In genomic region chr14:102930753-102931579, GRCh38 we compare ENCODE assay signal across 8 cellular contexts. TPM values are rescaled to one million over a fixed set of nuclear protein-coding genes. Genes with fewer than 3 reads are reported as not detected.
DNase-seq lines count a peak whose midpoint lies in the region; ATAC-seq, FAIRE-seq and TF ChIP-seq lines count a peak whose summit lies in the region.

No MANE protein-coding gene starts in this region.

- in situ Hi-C loops in GM13976 (cut with MboI; ENCODE audit: low sequenced_read_pairs, unreplicated experiment) = no loop called here

- no peak for TF ChIP-seq CTCF in left ventricle myocardium inferior (IDR thresholded peaks at IDR 0.05; ENCODE audit: borderline replicate concordance)
- no peak for TF ChIP-seq CTCF in activated B cell treated with CpG ODN at 0.5 μM for 24 hours (IDR thresholded peaks at IDR 0.05)
- no peak for TF ChIP-seq CTCF in kidney (IDR thresholded peaks at IDR 0.05; ENCODE audit: borderline replicate concordance, extremely low read depth, insufficient read depth)
- TF ChIP-seq CTCF in GM13976 (IDR thresholded peaks at IDR 0.05; ENCODE audit: borderline replicate concordance, control extremely low read depth, extremely low read depth, insufficient read depth, missing control alignments) = no peak

- no peaks in the 10 kb centered on the region for H3K9me3 ChIP-seq in left ventricle myocardium inferior (replicated peaks)
- H3K9me3 ChIP-seq in kidney (ENCODE audit: control insufficient read depth in 1 of 2, low read length in 2 of 2) = no peaks in the 10 kb centered on the region

- H3K4me3 ChIP-seq in left ventricle myocardium inferior (peak overlapping the region; percentile 66), kidney (ENCODE audit: low read length in 2 of 2) (no peak overlapping the region), mesendoderm (ENCODE audit: low read length) (no peak overlapping the region)

- no peaks in the 10 kb centered on the region for H3K9me3 Mint-ChIP-seq in activated B cell treated with CpG ODN at 0.5 μM for 24 hours

- peaks cover 10% of the 10 kb centered on the region for H3K36me3 Mint-ChIP-seq in activated B cell treated with CpG ODN at 0.5 μM for 24 hours (ENCODE audit: low read depth)

- no peak for DNase-seq in left ventricle myocardium inferior
- DNase-seq in left cardiac atrium = no peak
- no peak for DNase-seq in activated B cell treated with CpG ODN at 0.5 μM for 24 hours
- DNase-seq in kidney = peak; percentile 87
- no peak for DNase-seq in GM13976 (ENCODE audit: low spot score)
- DNase-seq in DMS 273 (lab: John Stamatoyannopoulos, UW; ENCODE audit: unreplicated experiment) = no peak
- DNase-seq in mesendoderm = no peak

- H3K27me3 ChIP-seq in left ventricle myocardium inferior (ENCODE audit: low read depth) (peaks cover 48% of the 10 kb centered on the region), mesendoderm (ENCODE audit: insufficient read depth, low read length, poor library complexity) (peaks cover 11% of the 10 kb centered on the region)

- peaks cover 21% of the 10 kb centered on the region for H3K4me1 Mint-ChIP-seq in activated B cell treated with CpG ODN at 0.5 μM for 24 hours

- no peak overlapping the region for H4K8ac ChIP-seq in mesendoderm (ENCODE audit: low read depth, low read length)

- H3K18ac ChIP-seq in mesendoderm (ENCODE audit: low read length) = no peak overlapping the region

- no peak for FAIRE-seq in kidney (lab: Jason Lieb, UNC)

- H2BK120ac ChIP-seq in mesendoderm (ENCODE audit: low read depth, low read length) = no peak overlapping the region

- no peak overlapping the region for H2AK5ac ChIP-seq in mesendoderm (ENCODE audit: low read length)

- H3K4ac ChIP-seq in mesendoderm (ENCODE audit: low read depth, low read length) = no peak overlapping the region

- H3K79me2 ChIP-seq in mesendoderm (ENCODE audit: control insufficient read depth, insufficient read depth, low read length) = no peaks in the 10 kb centered on the region

- no peaks in the 10 kb centered on the region for H3K79me1 ChIP-seq in mesendoderm (ENCODE audit: low read length)

- no peak overlapping the region for H3K27ac Mint-ChIP-seq in activated B cell treated with CpG ODN at 0.5 μM for 24 hours

- WGBS in mesendoderm (ENCODE audit: extremely low coverage, insufficient coverage, low lambda C conversion rate) = no CpG with 5 or more reads among the region's 34 CpGs

- no peak overlapping the region for H3K56ac ChIP-seq in mesendoderm (ENCODE audit: low read length)

- peaks cover 30% of the 10 kb centered on the region for H3K4me1 ChIP-seq in left ventricle myocardium inferior
- H3K4me1 ChIP-seq in kidney (ENCODE audit: control insufficient read depth in 1 of 2, insufficient read depth in 1 of 2, low read depth in 1 of 2, low read length in 2 of 2) = peaks cover 0 to 12% of the 10 kb centered on the region in 2 donors
- peaks cover 2% of the 10 kb centered on the region for H3K4me1 ChIP-seq in mesendoderm (ENCODE audit: control insufficient read depth, low read depth, low read length)

- no peak overlapping the region for H3K23ac ChIP-seq in mesendoderm (ENCODE audit: low read length)

- H3K9ac ChIP-seq in kidney (ENCODE audit: low read length in 2 of 2) (no peak overlapping the region), mesendoderm (ENCODE audit: low read length) (no peak overlapping the region)

- no peak overlapping the region for H2BK5ac ChIP-seq in mesendoderm (ENCODE audit: low read length)

- H3K27ac ChIP-seq in left ventricle myocardium inferior (replicated peaks) (no peak overlapping the region), kidney (ENCODE audit: low read depth in 2 of 2, low read length in 2 of 2) (no peak overlapping the region), mesendoderm (ENCODE audit: low read depth, low read length) (no peak overlapping the region)

- POLR2A ChIA-PET in activated B cell treated with CpG ODN at 0.5 μM for 24 hours (lab: Charles Lee) = interaction anchor here (0.7 to 0.8 kb wide), 2 partner anchors 11 to 16 kb away, joined by 3 to 4 read pairs; no protein-coding TSS in a partner anchor

- CTCF ChIA-PET in activated B cell treated with CpG ODN at 0.5 μM for 24 hours (lab: Charles Lee) = no interaction called here

- H2BK15ac ChIP-seq in mesendoderm (replicated peaks; ENCODE audit: low read depth) = no peak overlapping the region

- ATAC-seq in left cardiac atrium (no peak), activated B cell treated with CpG ODN at 0.5 μM for 24 hours (ENCODE audit: low read depth) (no peak), GM18870 (IDR thresholded peaks at IDR 0.05; ENCODE audit: unreplicated experiment) (no peak)

- intact Hi-C loops in left ventricle myocardium inferior (cut with micrococcal nuclease) = no loop called here
- intact Hi-C loops in left cardiac atrium (cut with DNase I) = no loop called here
- intact Hi-C loops in activated B cell treated with CpG ODN at 0.5 μM for 24 hours (cut with micrococcal nuclease) = no loop called here
- intact Hi-C loops in kidney (cut with DNase I) = no loop called here

- H3K27me3 Mint-ChIP-seq in activated B cell treated with CpG ODN at 0.5 μM for 24 hours = peaks cover under 1% of the 10 kb centered on the region

- peak overlapping the region; percentile 19 for H3K4me3 Mint-ChIP-seq in activated B cell treated with CpG ODN at 0.5 μM for 24 hours

- H3K36me3 ChIP-seq in left ventricle myocardium inferior (peaks cover 32% of the 10 kb centered on the region), kidney (ENCODE audit: control insufficient read depth in 1 of 2, insufficient read depth in 2 of 2, low read length in 2 of 2) (peaks cover 5 to 10% of the 10 kb centered on the region in 2 donors), mesendoderm (ENCODE audit: control insufficient read depth, insufficient read depth, low read length) (peaks cover 2% of the 10 kb centered on the region)

- H4K5ac ChIP-seq in mesendoderm (ENCODE audit: low read length) = no peak overlapping the region

- no peak overlapping the region for H3K4me2 ChIP-seq in mesendoderm (ENCODE audit: low read length)

RNA-seq across cellular contexts. Expression of gene AMN, which starts 8.5 kb away (rescaled TPM):
- not detected for total RNA-seq in left ventricle myocardium inferior
- total RNA-seq in left cardiac atrium = 1 to 10 TPM in 1 of 2 donors, under 1 TPM in 1; 0.68 to 1.6 TPM
- 4.4 and 5.3 TPM in 2 replicates for total RNA-seq in activated B cell treated with CpG ODN at 0.5 μM for 24 hours
- total RNA-seq in kidney = 58.0 TPM
- polyA plus RNA-seq in kidney (ENCODE audit: insufficient read depth, low read depth, low replicate concordance) = 121 TPM
- polyA plus RNA-seq in mesendoderm (2013, experiment 1 of 2) = 0.42 TPM
- 0.27 TPM for polyA plus RNA-seq in mesendoderm (2013, experiment 2 of 2)
